In the genomic region with DNA sequence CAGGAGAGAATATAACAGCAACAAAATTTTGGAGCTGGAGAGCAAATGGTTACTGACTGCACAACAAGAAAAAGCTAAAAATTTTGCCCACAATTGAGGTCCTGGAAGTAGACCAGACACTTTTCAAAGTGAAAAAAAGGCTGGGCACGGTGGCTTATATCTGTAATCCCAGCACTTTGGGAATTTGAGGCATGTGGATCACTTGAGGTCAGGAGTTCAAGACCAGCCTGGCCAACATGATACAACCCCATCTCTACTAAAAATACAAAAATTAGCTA, we compare ENCODE assay signal across 1 cellular context.
TF ChIP-seq lines count a peak whose summit lies in the region.

No MANE protein-coding gene starts in this region.

TF ChIP-seq in endothelial cell of umbilical vein, 7 proteins besides CTCF, POLR2A, EP300 and RAD21 (continued from another document):
- TF ChIP-seq MYC (IDR thresholded peaks at IDR 0.05; ENCODE audit: low read depth, low read length) = no peak
- no peak for TF ChIP-seq POLR2AphosphoS5 (IDR thresholded peaks at IDR 0.05; ENCODE audit: insufficient read depth, low read depth, low read length)
- no peak for TF ChIP-seq GATA2 (IDR thresholded peaks at IDR 0.05; ENCODE audit: insufficient read depth, insufficient read length, low read depth, low read length)
